8 cellular contexts compared by ENCODE assay signal in genomic region chr22:23218867-23219251, GRCh38. TPM values are rescaled to one million over a fixed set of nuclear protein-coding genes. Genes with fewer than 3 reads are reported as not detected.
DNase-seq lines count a peak whose midpoint lies in the region; ATAC-seq and TF ChIP-seq lines count a peak whose summit lies in the region.

No MANE protein-coding gene starts in this region.

- intact Hi-C loops in natural killer cell (cut with micrococcal nuclease) = loop anchor here (2.0 to 5.0 kb wide), 2 partner anchors 16 to 58 kb away; no protein-coding TSS in a partner anchor

- ATAC-seq in activated T-cell treated with anti-CD3 and anti-CD28 coated beads, Interleukin-2, amount 50 U/mL, for 4 hours = no peak
- ATAC-seq in natural killer cell (peak in 2 of 3 donors; percentile 45 to 46), GM19455 (IDR thresholded peaks at IDR 0.05; ENCODE audit: unreplicated experiment) (no peak), HG03196 (IDR thresholded peaks at IDR 0.05; ENCODE audit: unreplicated experiment) (no peak)

- peaks cover 2% of the 10 kb centered on the region for H3K36me3 Mint-ChIP-seq in activated T-cell treated with anti-CD3 and anti-CD28 coated beads, Interleukin-2, amount 50 U/mL, for 4 hours (ENCODE audit: insufficient read depth)
- H3K36me3 Mint-ChIP-seq in natural killer cell = no peaks in the 10 kb centered on the region

- H3K9me3 Mint-ChIP-seq in activated T-cell treated with anti-CD3 and anti-CD28 coated beads, Interleukin-2, amount 50 U/mL, for 4 hours = no peaks in the 10 kb centered on the region
- H3K9me3 Mint-ChIP-seq in natural killer cell = no peaks in the 10 kb centered on the region

- peak overlapping the region; percentile 75 for H3K4me3 Mint-ChIP-seq in activated T-cell treated with anti-CD3 and anti-CD28 coated beads, Interleukin-2, amount 50 U/mL, for 4 hours
- peak overlapping the region; percentile 88 for H3K4me3 Mint-ChIP-seq in natural killer cell

- H3K4me1 Mint-ChIP-seq in activated T-cell treated with anti-CD3 and anti-CD28 coated beads, Interleukin-2, amount 50 U/mL, for 4 hours (ENCODE audit: low read depth) = peaks cover 99% of the 10 kb centered on the region
- H3K4me1 Mint-ChIP-seq in natural killer cell = peaks cover 97 to 99% of the 10 kb centered on the region in 2 donors

- H3K27me3 Mint-ChIP-seq in activated T-cell treated with anti-CD3 and anti-CD28 coated beads, Interleukin-2, amount 50 U/mL, for 4 hours (ENCODE audit: low read depth) = no peaks in the 10 kb centered on the region
- no peaks in the 10 kb centered on the region for H3K27me3 Mint-ChIP-seq in natural killer cell (ENCODE audit: low read depth in 2 of 2)

- no peak for DNase-seq in activated T-cell treated with anti-CD3 and anti-CD28 coated beads, Interleukin-2, amount 50 U/mL, for 4 hours
- no peak for DNase-seq in activated T-cell treated with anti-CD3 and anti-CD28 coated beads, Interleukin-2, amount 50 U/mL, for 1 hour
- DNase-seq in NCI-H82 treated with DMSO at 0.1 percent for 48 hours (lab: John Stamatoyannopoulos, UW; ENCODE audit: unreplicated experiment) (peak; percentile 97), dermis microvascular lymphatic vessel endothelial cell (ENCODE audit: low read depth in 2 of 2) (peak; percentile 65 to 95), natural killer cell (no peak)
- no peak for DNase-seq in effector CD8-positive, alpha-beta T cell (lab: John Stamatoyannopoulos, UW)

- no peak for TF ChIP-seq CTCF in natural killer cell (IDR thresholded peaks at IDR 0.05)

- peak overlapping the region; percentile 92 to 96 for H3K27ac Mint-ChIP-seq in natural killer cell

RNA-seq across cellular contexts. Expression of gene BCR, which starts 38.5 kb away (rescaled TPM):
- 10 to 100 TPM; 58.2 to 63.1 (median 61.3) TPM for total RNA-seq in activated T-cell treated with anti-CD3 and anti-CD28 coated beads, Interleukin-2, amount 50 U/mL, for 4 hours
- total RNA-seq in dermis microvascular lymphatic vessel endothelial cell (95.9 and 127 TPM in 2 replicates), natural killer cell (100 to 1,000 TPM; 166 to 186 (median 167) TPM)

Comparison
In these comparisons a context has a peak if more than half of its experiments do, and no peak if none do; other contexts are left out.
1. ATAC-seq: peak in natural killer cell (2 of 3); none in activated T-cell treated with anti-CD3 and anti-CD28 coated beads, Interleukin-2, amount 50 U/mL, for 4 hours (0 of 2), GM19455 (single experiment) and HG03196 (single experiment).
2. DNase-seq: peak in NCI-H82 treated with DMSO at 0.1 percent for 48 hours (single experiment) and dermis microvascular lymphatic vessel endothelial cell (2 of 2); none in activated T-cell treated with anti-CD3 and anti-CD28 coated beads, Interleukin-2, amount 50 U/mL, for 4 hours (single experiment), activated T-cell treated with anti-CD3 and anti-CD28 coated beads, Interleukin-2, amount 50 U/mL, for 1 hour (single experiment), natural killer cell (single experiment) and effector CD8-positive, alpha-beta T cell (single experiment).